14 cellular contexts compared by ENCODE assay signal in the genomic region with DNA sequence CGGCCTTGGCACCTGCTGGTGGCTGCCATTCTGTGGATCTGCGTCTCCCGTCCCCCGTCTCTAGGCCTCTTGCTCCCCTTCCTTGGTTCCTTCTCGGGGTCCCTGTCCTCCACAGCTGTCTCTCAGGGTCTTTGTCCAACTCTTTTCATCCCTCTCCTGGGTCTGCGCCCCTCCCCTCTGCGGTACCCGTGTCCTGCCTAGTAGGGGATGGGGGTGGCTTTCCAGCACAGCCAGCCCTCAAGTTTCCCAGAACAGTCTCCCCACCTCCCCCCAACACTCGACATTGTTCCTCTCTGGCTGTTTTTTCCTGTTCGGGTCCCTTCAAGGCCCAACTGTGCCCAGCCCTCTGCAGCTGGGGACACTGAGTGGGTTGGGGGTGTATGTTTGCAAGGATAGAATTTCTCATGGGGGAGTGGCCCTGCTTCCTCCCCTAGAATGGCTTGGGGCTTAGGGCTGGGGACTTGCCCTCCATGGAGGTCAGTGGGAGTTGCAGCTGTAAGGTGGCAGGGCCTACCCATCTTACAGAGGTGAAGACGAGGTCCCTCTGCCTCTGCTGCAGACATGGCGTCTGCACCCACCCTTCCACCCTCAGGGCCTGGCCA. TPM values are rescaled to one million over a fixed set of nuclear protein-coding genes. Genes with fewer than 3 reads are reported as not detected.
DNase-seq lines count a peak whose midpoint lies in the region; ATAC-seq, FAIRE-seq and TF ChIP-seq lines count a peak whose summit lies in the region.
"Had no signal": no experiment of that assay in that cellular context is flagged by ENCODE, and none has a peak within 500 bp of the region (broad histone marks: within the 10 kb centered on the region; RNA-seq: fewer than 3 reads in every experiment).

No MANE protein-coding gene starts in this region.

- 71% methylated on average over 11 of the region's 12 CpGs for WGBS in GM12878 (ENCODE audit: insufficient coverage, insufficient replicate concordance, low lambda C conversion rate, missing lambda C conversion rate)
- WGBS in lung, 2 donors: 63 to 74% methylated on average over 12 of the region's 12 CpGs

- TF ChIP-seq POLR2A in GM12878 (IDR thresholded peaks at IDR 0.05; ENCODE audit: low read depth, low read length): no peak; the same call in 1 of the 2 replicates

- in situ Hi-C loops in GM12878 (cut with MboI): no loop called here

- H3K27me3 ChIP-seq in GM12878 (replicated peaks in 1 of 2; ENCODE audit: control insufficient read depth in 2 of 2, insufficient read depth in 2 of 2, low read length in 1 of 2): no peaks in the 10 kb centered on the region; a peak in 1 of 4 replicates
- no peaks in the 10 kb centered on the region for H3K27me3 ChIP-seq in lung (ENCODE audit: control insufficient read depth, insufficient read depth)

- ATAC-seq in GM12878 (peak; percentile 16), lung (ENCODE audit: insufficient read depth, low FRiP score) (no peak), HG03521 (IDR thresholded peaks at IDR 0.05; ENCODE audit: unreplicated experiment) (no peak), GM21515 (IDR thresholded peaks at IDR 0.05; ENCODE audit: unreplicated experiment) (no peak)

- intact Hi-C loops in GM12878 (cut with micrococcal nuclease; ENCODE audit: unreplicated experiment): no loop called here

- CTCF ChIA-PET in GM12878 (lab: Yijun Ruan, JAX): no interaction called here

- peaks cover 4% of the 10 kb centered on the region; the same call in 1 of the 2 replicates for H4K20me1 ChIP-seq in GM12878 (ENCODE audit: control insufficient read depth, insufficient read depth)

- H3K79me2 ChIP-seq in GM12878 (ENCODE audit: control insufficient read depth, insufficient read depth, low read length): peaks cover 2% of the 10 kb centered on the region

- SMC1A ChIA-PET in GM12878 (lab: Charles Lee; ENCODE audit: uncharacterized antibody, unreplicated experiment): no interaction called here

- TF ChIP-seq CTCF in 22Rv1 (IDR thresholded peaks at IDR 0.05) (no peak), GM12865 (IDR thresholded peaks at IDR 0.05; ENCODE audit: insufficient read depth, low read depth, low read length, missing control alignments) (no peak), GM12878 (IDR thresholded peaks at IDR 0.05 in 2 of 3, conservative IDR thresholded peaks at IDR 0.05 in 1 of 3; ENCODE audit: control insufficient read depth in 2 of 3, extremely low read depth in 1 of 3, insufficient read depth in 1 of 3, low read depth in 3 of 3, low read length in 3 of 3) (no peak), lung (IDR thresholded peaks at IDR 0.05; ENCODE audit: control extremely low read depth, extremely low read depth) (no peak)

- H2AFZ ChIP-seq in GM12878 (ENCODE audit: control insufficient read depth, low read depth, low read length): no peak overlapping the region

- no peak for TF ChIP-seq RAD21 in GM12878 (IDR thresholded peaks at IDR 0.05; ENCODE audit: insufficient read depth, low read depth, low read length)

- H3K9me3 ChIP-seq in GM12878 (replicated peaks; ENCODE audit: control insufficient read depth, insufficient read depth, low read length): no peaks in the 10 kb centered on the region; the same call in 2 of the 3 replicates
- no peaks in the 10 kb centered on the region for H3K9me3 ChIP-seq in lung (ENCODE audit: control insufficient read depth in 2 of 2, insufficient read depth in 1 of 2, low read length in 1 of 2)

- RAD21 ChIA-PET in GM12878 (lab: Charles Lee; ENCODE audit: unreplicated experiment): no interaction called here

- H3K9ac ChIP-seq in GM12878 (ENCODE audit: control insufficient read depth, insufficient read depth, low read length): no peak overlapping the region

- H3K4me3 ChIP-seq in GM12865 (ENCODE audit: low read depth, low read length) (no peak overlapping the region), GM12878 (no peak overlapping the region), lung (peak overlapping the region; percentile 5)

- no peak overlapping the region for H3K4me2 ChIP-seq in GM12878 (ENCODE audit: control insufficient read depth, insufficient read depth)

- peaks cover 12 to 39% of the 10 kb centered on the region in 2 experiments; a peak in 3 of 4 replicates for H3K36me3 ChIP-seq in GM12878 (ENCODE audit: control insufficient read depth in 2 of 2, insufficient read depth in 2 of 2, low read length in 1 of 2)
- H3K36me3 ChIP-seq in lung (ENCODE audit: control insufficient read depth in 2 of 2, insufficient read depth in 2 of 2, low read length in 2 of 2): peaks cover 0 to 33% of the 10 kb centered on the region in 2 donors

- peak overlapping the region; percentile 87 for H3K27ac ChIP-seq in 22Rv1
- no peak overlapping the region for H3K27ac ChIP-seq in GM12878 (ENCODE audit: control insufficient read depth, insufficient read depth)
- H3K27ac ChIP-seq in lung (ENCODE audit: low read depth in 1 of 2, low read length in 1 of 2): peak overlapping the region; percentile 58 to 77
- H3K27ac ChIP-seq: HL-60 had no signal

- DNase-seq in GM12865 (ENCODE audit: low read depth) (peak; percentile 22), GM12878 (ENCODE audit: low read depth, low spot score) (no peak), lung (ENCODE audit: low spot score) (no peak), NCI-H2196 treated with DMSO at 0.1 percent for 48 hours (lab: John Stamatoyannopoulos, UW; ENCODE audit: unreplicated experiment) (no peak), medulla oblongata (ENCODE audit: extremely low spot score) (no peak)
- DNase-seq: foreskin melanocyte; GOT3; NCI-H2029 treated with DMSO at 0.1 percent for 48 hours; stimulated activated naive CD8-positive, alpha-beta T cell treated with anti-CD3 and anti-CD28 coated beads, Interleukin-15, Interleukin-2, amounts not matched to agents 100 U/mL and 50 U/mL, for 24 hours had no signal

- no peak for TF ChIP-seq EP300 in GM12878 (IDR thresholded peaks at IDR 0.05; ENCODE audit: borderline replicate concordance in 1 of 2, control insufficient read depth in 1 of 2, low read depth in 2 of 2, low read length in 2 of 2)

- no TSS peak for BruUV-seq in GM12878 (replicated peaks; lab: Mats Ljungman, UMichigan)

- POLR2A ChIA-PET in GM12878 (lab: Charles Lee): no interaction called here

- no peak for FAIRE-seq in GM12878 (lab: Jason Lieb, UNC)
- FAIRE-seq: astrocyte had no signal

- peaks cover 8% of the 10 kb centered on the region for H3K4me1 ChIP-seq in GM12878 (ENCODE audit: control insufficient read depth, insufficient read depth, low read length)
- H3K4me1 ChIP-seq in lung (ENCODE audit: control insufficient read depth in 2 of 2, insufficient read depth in 2 of 2, low read length in 2 of 2): peaks cover 0 to 16% of the 10 kb centered on the region in 2 donors

RNA-seq across cellular contexts. Expression of a gene that starts 0.8 kb away (rescaled TPM):
- 12.9 and 13.0 TPM in 2 replicates for total RNA-seq in GM12878 (2013; cell fraction: nucleolus; rRNA removed)
- total RNA-seq in GM12878 (2014; rRNA removed): 1.6 and 2.1 TPM in 2 replicates
- total RNA-seq in GM12878 (2014; rRNA removed; fragmentation: Illumina TruSeq; extraction: Trizol): 0.81 and 0.92 TPM in 2 replicates
- total RNA-seq in GM12878 (2021): 4.5 and 5.4 TPM in 2 replicates
- polyA plus RNA-seq in GM12878 (2011; ENCODE audit: low read depth): 0.70 TPM
- 0.55 and 1.6 TPM in 2 replicates for polyA plus RNA-seq in GM12878 (2011; rRNA removed)
- 2.3 and 4.9 TPM in 2 replicates for polyA plus RNA-seq in GM12878 (2011; cell fraction: cytosol; rRNA removed)
- 81.8 and 81.9 TPM in 2 replicates for polyA plus RNA-seq in GM12878 (2011; cell fraction: nucleus; rRNA removed)
- polyA plus RNA-seq in GM12878 (2012): 1.8 and 3.6 TPM in 2 replicates
- 0.29 and 1.2 TPM in 2 replicates for polyA plus RNA-seq in GM12878 (2014; fragmentation: Illumina TruSeq; extraction: Trizol)
- polyA plus RNA-seq in GM12878 (2014; fragmentation: Nextera tagmentation; extraction: Ambion mirVana): under 1 TPM in 1 of 2 experiments, not detected in 1; 0.05 TPM
- polyA plus RNA-seq in GM12878 (2014; rRNA removed): 6.0 and 6.4 TPM in 2 replicates
- under 1 TPM; 0.76 to 0.78 TPM for polyA plus RNA-seq in GM12878 (2016; fragmentation: Nextera tagmentation; extraction: Ambion mirVana)
- 0.59 and 1.9 TPM in 2 replicates for polyA minus RNA-seq in GM12878 (2011; rRNA and poly(A)+ RNA removed)
- 0.73 and 0.80 TPM in 2 replicates for polyA minus RNA-seq in GM12878 (2011; cell fraction: cytosol; rRNA and poly(A)+ RNA removed)
- polyA minus RNA-seq in GM12878 (2011; cell fraction: nucleus; rRNA and poly(A)+ RNA removed): 7.7 and 14.7 TPM in 2 replicates
- total RNA-seq in lung: 1 to 10 TPM in 1 of 2 donors, under 1 TPM in 1; 0.60 to 4.2 TPM
- 1 to 10 TPM; 2.5 to 3.5 TPM for polyA plus RNA-seq in lung

RNA-seq across cellular contexts. Expression of a gene that starts 2.3 kb away (rescaled TPM):
- 0.27 TPM in 1 of 2 replicates, not detected in the other for total RNA-seq in GM12878 (2013; cell fraction: nucleolus; rRNA removed)
- 0.54 and 0.56 TPM in 2 replicates for total RNA-seq in GM12878 (2014; rRNA removed)
- total RNA-seq in GM12878 (2014; rRNA removed; fragmentation: Illumina TruSeq; extraction: Trizol): 0.04 TPM in 1 of 2 replicates, not detected in the other
- total RNA-seq in GM12878 (2021): 0.21 and 0.80 TPM in 2 replicates
- not detected for polyA plus RNA-seq in GM12878 (2011; ENCODE audit: low read depth)
- polyA plus RNA-seq in GM12878 (2011; rRNA removed): not detected in 2 replicates
- 0.12 TPM in 1 of 2 replicates, not detected in the other for polyA plus RNA-seq in GM12878 (2011; cell fraction: cytosol; rRNA removed)
- 1.0 and 1.4 TPM in 2 replicates for polyA plus RNA-seq in GM12878 (2011; cell fraction: nucleus; rRNA removed)
- 0.11 and 0.38 TPM in 2 replicates for polyA plus RNA-seq in GM12878 (2012)
- polyA plus RNA-seq in GM12878 (2014; fragmentation: Illumina TruSeq; extraction: Trizol): 0.26 and 0.71 TPM in 2 replicates
- polyA plus RNA-seq in GM12878 (2014; fragmentation: Nextera tagmentation; extraction: Ambion mirVana): not detected
- polyA plus RNA-seq in GM12878 (2014; rRNA removed): 0.29 and 0.57 TPM in 2 replicates
- polyA plus RNA-seq in GM12878 (2016; fragmentation: Nextera tagmentation; extraction: Ambion mirVana): under 1 TPM; 0.20 to 0.21 TPM
- polyA minus RNA-seq in GM12878 (2011; rRNA and poly(A)+ RNA removed): 0.41 TPM in 1 of 2 replicates, not detected in the other
- polyA minus RNA-seq in GM12878 (2011; cell fraction: cytosol; rRNA and poly(A)+ RNA removed): not detected in 2 replicates
- not detected in 2 replicates for polyA minus RNA-seq in GM12878 (2011; cell fraction: nucleus; rRNA and poly(A)+ RNA removed)
- total RNA-seq in lung: 1 to 10 TPM; 3.6 to 5.9 TPM
- 1 to 10 TPM; 2.7 to 3.4 TPM for polyA plus RNA-seq in lung

RNA-seq across cellular contexts. Expression of a gene that starts 11.6 kb away (rescaled TPM):
- 251 and 266 TPM in 2 replicates for total RNA-seq in GM12878 (2013; cell fraction: nucleolus; rRNA removed)
- 589 and 611 TPM in 2 replicates for total RNA-seq in GM12878 (2014; rRNA removed)
- 343 and 363 TPM in 2 replicates for total RNA-seq in GM12878 (2014; rRNA removed; fragmentation: Illumina TruSeq; extraction: Trizol)
- 432 and 437 TPM in 2 replicates for total RNA-seq in GM12878 (2021)
- 189 TPM for polyA plus RNA-seq in GM12878 (2011; ENCODE audit: low read depth)
- polyA plus RNA-seq in GM12878 (2011; rRNA removed): 357 and 667 TPM in 2 replicates
- polyA plus RNA-seq in GM12878 (2011; cell fraction: cytosol; rRNA removed): 947 and 1,287 TPM in 2 replicates
- polyA plus RNA-seq in GM12878 (2011; cell fraction: nucleus; rRNA removed): 955 and 1,091 TPM in 2 replicates
- polyA plus RNA-seq in GM12878 (2012): 311 and 317 TPM in 2 replicates
- polyA plus RNA-seq in GM12878 (2014; fragmentation: Illumina TruSeq; extraction: Trizol): 179 and 527 TPM in 2 replicates
- polyA plus RNA-seq in GM12878 (2014; fragmentation: Nextera tagmentation; extraction: Ambion mirVana): 10 to 100 TPM; 19.9 to 50.5 TPM
- polyA plus RNA-seq in GM12878 (2014; rRNA removed): 643 and 678 TPM in 2 replicates
- polyA plus RNA-seq in GM12878 (2016; fragmentation: Nextera tagmentation; extraction: Ambion mirVana): 100 to 1,000 TPM; 441 to 447 TPM
- polyA minus RNA-seq in GM12878 (2011; rRNA and poly(A)+ RNA removed): 734 and 867 TPM in 2 replicates
- 172 and 191 TPM in 2 replicates for polyA minus RNA-seq in GM12878 (2011; cell fraction: cytosol; rRNA and poly(A)+ RNA removed)
- polyA minus RNA-seq in GM12878 (2011; cell fraction: nucleus; rRNA and poly(A)+ RNA removed): 196 and 303 TPM in 2 replicates
- total RNA-seq in lung: 100 to 1,000 TPM; 124 to 130 TPM
- polyA plus RNA-seq in lung: 100 to 1,000 TPM; 122 to 254 TPM

RNA-seq across cellular contexts. Expression of a gene that starts 22.9 kb away (rescaled TPM):
- 7.0 and 8.2 TPM in 2 replicates for total RNA-seq in GM12878 (2013; cell fraction: nucleolus; rRNA removed)
- total RNA-seq in GM12878 (2014; rRNA removed) (48.7 and 66.9 TPM in 2 replicates), GM12878 (2014; rRNA removed; fragmentation: Illumina TruSeq; extraction: Trizol) (9.6 and 10.2 TPM in 2 replicates), GM12878 (2021) (81.9 and 83.5 TPM in 2 replicates), lung (10 to 100 TPM in 1 of 2 donors, 1 to 10 TPM in 1; 3.5 to 26.1 TPM)
- polyA plus RNA-seq in GM12878 (2011; ENCODE audit: low read depth): 45.1 TPM
- polyA plus RNA-seq in GM12878 (2011; rRNA removed) (19.4 and 34.0 TPM in 2 replicates), GM12878 (2014; fragmentation: Illumina TruSeq; extraction: Trizol) (26.2 and 28.9 TPM in 2 replicates), GM12878 (2014; fragmentation: Nextera tagmentation; extraction: Ambion mirVana) (1 to 10 TPM; 1.8 to 7.9 TPM), GM12878 (2014; rRNA removed) (143 and 146 TPM in 2 replicates), GM12878 (2016; fragmentation: Nextera tagmentation; extraction: Ambion mirVana) (100 to 1,000 TPM in 1 of 2 experiments, 10 to 100 TPM in 1; 90.3 to 102 TPM), lung (10 to 100 TPM; 18.3 to 23.5 TPM)
- polyA plus RNA-seq in GM12878 (2011; cell fraction: cytosol; rRNA removed): 63.0 and 82.8 TPM in 2 replicates
- polyA plus RNA-seq in GM12878 (2011; cell fraction: nucleus; rRNA removed): 60.4 and 63.6 TPM in 2 replicates
- 42.9 and 43.2 TPM in 2 replicates for polyA plus RNA-seq in GM12878 (2012)
- 5.0 and 16.5 TPM in 2 replicates for polyA minus RNA-seq in GM12878 (2011; rRNA and poly(A)+ RNA removed)
- 13.9 and 16.9 TPM in 2 replicates for polyA minus RNA-seq in GM12878 (2011; cell fraction: cytosol; rRNA and poly(A)+ RNA removed)
- polyA minus RNA-seq in GM12878 (2011; cell fraction: nucleus; rRNA and poly(A)+ RNA removed): 7.6 and 8.8 TPM in 2 replicates

RNA-seq across cellular contexts. Expression of a gene that starts 23.0 kb away (rescaled TPM):
- total RNA-seq in GM12878 (2013; cell fraction: nucleolus; rRNA removed): 31.4 and 47.6 TPM in 2 replicates
- total RNA-seq in GM12878 (2014; rRNA removed) (82.7 and 87.4 TPM in 2 replicates), GM12878 (2014; rRNA removed; fragmentation: Illumina TruSeq; extraction: Trizol) (39.2 and 41.7 TPM in 2 replicates), GM12878 (2021) (93.8 and 110 TPM in 2 replicates), lung (10 to 100 TPM; 52.8 to 97.3 TPM)
- polyA plus RNA-seq in GM12878 (2011; ENCODE audit: low read depth): 48.7 TPM
- polyA plus RNA-seq in GM12878 (2011; rRNA removed) (39.9 and 68.7 TPM in 2 replicates), GM12878 (2014; fragmentation: Illumina TruSeq; extraction: Trizol) (25.2 and 83.2 TPM in 2 replicates), GM12878 (2014; fragmentation: Nextera tagmentation; extraction: Ambion mirVana) (10 to 100 TPM in 1 of 2 experiments, 1 to 10 TPM in 1; 5.5 to 17.2 TPM), GM12878 (2014; rRNA removed) (109 and 140 TPM in 2 replicates), GM12878 (2016; fragmentation: Nextera tagmentation; extraction: Ambion mirVana) (10 to 100 TPM; 51.1 to 58.1 TPM), lung (10 to 100 TPM; 70.7 to 92.2 TPM)
- polyA plus RNA-seq in GM12878 (2011; cell fraction: cytosol; rRNA removed): 114 and 137 TPM in 2 replicates
- 145 and 206 TPM in 2 replicates for polyA plus RNA-seq in GM12878 (2011; cell fraction: nucleus; rRNA removed)
- 105 and 125 TPM in 2 replicates for polyA plus RNA-seq in GM12878 (2012)
- 26.8 and 55.4 TPM in 2 replicates for polyA minus RNA-seq in GM12878 (2011; rRNA and poly(A)+ RNA removed)
- polyA minus RNA-seq in GM12878 (2011; cell fraction: cytosol; rRNA and poly(A)+ RNA removed): 22.6 and 37.9 TPM in 2 replicates
- polyA minus RNA-seq in GM12878 (2011; cell fraction: nucleus; rRNA and poly(A)+ RNA removed): 18.3 and 35.4 TPM in 2 replicates
